Comparison of ENCODE assay signal across 19 cellular contexts in genomic region chr7:11758627-11759111, GRCh38.
"Had no signal": no experiment of that assay in that cellular context is flagged by ENCODE, and none has a peak within 500 bp of the region (broad histone marks: within the 10 kb centered on the region; RNA-seq: fewer than 3 reads in every experiment).

No MANE protein-coding gene starts in this region.

- FAIRE-seq: pancreas had no signal

- H3K4me3 ChIP-seq: gastroesophageal sphincter, heart right ventricle, pancreas, tibial nerve, vagina had no signal

- ATAC-seq: activated T-cell treated with anti-CD3 and anti-CD28 coated beads, Interleukin-2, amount 50 U/mL, for 72 hours; effector memory CD8-positive, alpha-beta T cell; gastroesophageal sphincter; heart right ventricle; naive thymus-derived CD8-positive, alpha-beta T cell; pancreas had no signal

- H3K27me3 ChIP-seq: gastroesophageal sphincter, heart right ventricle, pancreas, tibial nerve, vagina had no signal

- H3K27ac ChIP-seq: gastroesophageal sphincter, heart right ventricle, pancreas, tibial nerve, vagina, VCaP had no signal

- H3K4me1 ChIP-seq: gastroesophageal sphincter, heart right ventricle, pancreas, tibial nerve, vagina had no signal

- DNase-seq: activated CD4-positive, CD25-positive, alpha-beta regulatory T cell treated with anti-CD3 and anti-CD28 coated beads, Interleukin-2, amount 50 U/mL, for 72 hours; activated CD8-positive, alpha-beta memory T cell treated with anti-CD3 and anti-CD28 coated beads for 24 hours; activated CD8-positive, alpha-beta memory T cell treated with anti-CD3 and anti-CD28 coated beads, Interleukin-2, amount 50 U/mL, for 48 hours; activated gamma-delta T cell; activated T-cell treated with anti-CD3 and anti-CD28 coated beads, Interleukin-2, amount 50 U/mL, for 72 hours; effector memory CD8-positive, alpha-beta T cell; heart right ventricle; immature natural killer cell; mesenchymal stem cell; naive thymus-derived CD8-positive, alpha-beta T cell; pancreas; stimulated activated CD8-positive, alpha-beta memory T cell treated with anti-CD3 and anti-CD28 coated beads, Interleukin-4, amount 100 ng/mL, for 48 hours; stimulated activated naive CD4-positive, alpha-beta T cell; SW 1271; T-helper 2 cell had no signal

- H3K9me3 ChIP-seq: gastroesophageal sphincter, heart right ventricle, pancreas, tibial nerve, vagina had no signal

- H3K36me3 ChIP-seq: gastroesophageal sphincter, heart right ventricle, pancreas, tibial nerve, vagina had no signal
